In genomic region chr5:38889424-38889823, GRCh38 we compare ENCODE assay signal across 38 cellular contexts. TPM values are rescaled to one million over a fixed set of nuclear protein-coding genes. Genes with fewer than 3 reads are reported as not detected.
"Had no signal": no experiment of that assay in that cellular context is flagged by ENCODE, and none has a peak within 500 bp of the region (broad histone marks: within the 10 kb centered on the region; RNA-seq: fewer than 3 reads in every experiment).

No MANE protein-coding gene starts in this region.

- H3K36me3 ChIP-seq: breast epithelium, WERI-Rb-1 had no signal

- ATAC-seq: activated CD4-positive, alpha-beta T cell treated with anti-CD3 and anti-CD28 coated beads for 36 hours; activated CD4-positive, CD25-positive, alpha-beta regulatory T cell treated with anti-CD3 and anti-CD28 coated beads, Interleukin-2, amount 50 U/mL, for 24 hours; activated CD8-positive, alpha-beta T cell treated with anti-CD3 and anti-CD28 coated beads for 36 hours; activated naive CD4-positive, alpha-beta T cell treated with anti-CD3 and anti-CD28 coated beads, Interleukin-2, amount 50 U/mL, for 72 hours; activated T-cell treated with anti-CD3 and anti-CD28 coated beads, Interleukin-2, amount 50 U/mL, for 4 hours; activated T-cell treated with anti-CD3 and anti-CD28 coated beads, Interleukin-2, amount 50 U/mL, for 72 hours; activated T-helper 17 cell treated with anti-CD3 and anti-CD28 coated beads, Interleukin-2, amount 50 U/mL, for 72 hours; body of pancreas; WTC11 had no signal

- H3K4me3 ChIP-seq: adrenal gland, body of pancreas, breast epithelium had no signal

- H3K9me3 Mint-ChIP-seq: activated CD4-positive, alpha-beta T cell treated with anti-CD3 and anti-CD28 coated beads, Interleukin-2, amount 10 ng/mL, durations not matched to agents 7 days and 5 days; activated T-helper 1 cell treated with anti-CD3 and anti-CD28 coated beads, Interleukin-12 subunit alpha, Interleukin-12 subunit beta, Interleukin-2, Interleukin-4 antibody, amounts not matched to agents 30 ng/mL and 10 ng/mL and 1 ng/mL, durations not matched to agents 14 hours and 24 hours and 36 hours; T-helper 1 cell treated with Interleukin-12 subunit alpha and Interleukin-12 subunit beta and Interleukin-4 antibody, amounts not matched to agents 30 μg/mL and 1 μg/mL, for 36 hours; T-helper 2 cell treated with Interferon-gamma antibody and Interleukin-4, amounts not matched to agents 5 μg/mL and 100 μg/mL, for 36 hours had no signal

- FAIRE-seq: astrocyte had no signal

- H3K27ac Mint-ChIP-seq: activated CD4-positive, alpha-beta T cell treated with anti-CD3 and anti-CD28 coated beads for 36 hours; activated CD4-positive, alpha-beta T cell treated with anti-CD3 and anti-CD28 coated beads, Interleukin-2, amount 10 ng/mL, durations not matched to agents 7 days and 5 days; activated CD8-positive, alpha-beta T cell treated with anti-CD3 and anti-CD28 coated beads for 36 hours; activated naive CD4-positive, alpha-beta T cell treated with anti-CD3 and anti-CD28 coated beads for 36 hours; activated naive CD4-positive, alpha-beta T cell treated with anti-CD3 and anti-CD28 coated beads, Interleukin-2, amount 50 U/mL, for 72 hours; activated naive CD8-positive, alpha-beta T cell treated with anti-CD3 and anti-CD28 coated beads for 36 hours; activated T-cell treated with anti-CD3 and anti-CD28 coated beads, Interleukin-2, amount 50 U/mL, for 72 hours; activated T-helper 1 cell treated with anti-CD3 and anti-CD28 coated beads, Interleukin-12 subunit alpha, Interleukin-12 subunit beta, Interleukin-2, Interleukin-4 antibody, amounts not matched to agents 30 ng/mL and 10 ng/mL and 1 ng/mL, durations not matched to agents 14 hours and 24 hours and 36 hours; activated T-helper 17 cell treated with anti-CD3 and anti-CD28 coated beads, Interleukin-2, amount 50 U/mL, for 72 hours; T-helper 1 cell treated with Interleukin-12 subunit alpha and Interleukin-12 subunit beta and Interleukin-4 antibody, amounts not matched to agents 30 μg/mL and 1 μg/mL, for 36 hours; T-helper 2 cell treated with Interferon-gamma antibody and Interleukin-4, amounts not matched to agents 5 μg/mL and 100 μg/mL, for 36 hours; WTC11 had no signal

- H3K4me3 Mint-ChIP-seq: activated CD4-positive, alpha-beta T cell treated with anti-CD3 and anti-CD28 coated beads for 36 hours; activated CD4-positive, alpha-beta T cell treated with anti-CD3 and anti-CD28 coated beads, Interleukin-2, amount 10 ng/mL, durations not matched to agents 7 days and 5 days; activated CD8-positive, alpha-beta T cell treated with anti-CD3 and anti-CD28 coated beads for 36 hours; activated naive CD4-positive, alpha-beta T cell treated with anti-CD3 and anti-CD28 coated beads for 36 hours; activated naive CD8-positive, alpha-beta T cell treated with anti-CD3 and anti-CD28 coated beads for 36 hours; activated T-cell treated with anti-CD3 and anti-CD28 coated beads, Interleukin-2, amount 50 U/mL, for 4 hours; activated T-cell treated with anti-CD3 and anti-CD28 coated beads, Interleukin-2, amount 50 U/mL, for 72 hours; activated T-helper 1 cell treated with anti-CD3 and anti-CD28 coated beads, Interleukin-12 subunit alpha, Interleukin-12 subunit beta, Interleukin-2, Interleukin-4 antibody, amounts not matched to agents 30 ng/mL and 10 ng/mL and 1 ng/mL, durations not matched to agents 14 hours and 24 hours and 36 hours; activated T-helper 17 cell treated with anti-CD3 and anti-CD28 coated beads, Interleukin-2, amount 50 U/mL, for 72 hours; T-helper 1 cell treated with Interleukin-12 subunit alpha and Interleukin-12 subunit beta and Interleukin-4 antibody, amounts not matched to agents 30 μg/mL and 1 μg/mL, for 36 hours; T-helper 2 cell treated with Interferon-gamma antibody and Interleukin-4, amounts not matched to agents 5 μg/mL and 100 μg/mL, for 36 hours; WTC11 had no signal

- H3K4me1 ChIP-seq: adrenal gland, body of pancreas, breast epithelium had no signal

- H3K9me3 ChIP-seq: adrenal gland, body of pancreas, breast epithelium had no signal

- H3K27ac ChIP-seq: adrenal gland, body of pancreas, brain microvascular endothelial cell, breast epithelium, WERI-Rb-1 had no signal

- H3K36me3 Mint-ChIP-seq: activated naive CD8-positive, alpha-beta T cell treated with anti-CD3 and anti-CD28 coated beads for 36 hours; WTC11 had no signal

- H3K4me1 Mint-ChIP-seq: activated CD4-positive, alpha-beta T cell treated with anti-CD3 and anti-CD28 coated beads for 36 hours; activated CD4-positive, alpha-beta T cell treated with anti-CD3 and anti-CD28 coated beads, Interleukin-2, amount 10 ng/mL, durations not matched to agents 7 days and 5 days; activated naive CD8-positive, alpha-beta T cell treated with anti-CD3 and anti-CD28 coated beads for 36 hours; activated T-helper 17 cell treated with anti-CD3 and anti-CD28 coated beads, Interleukin-2, amount 50 U/mL, for 72 hours had no signal

- DNase-seq: activated CD4-positive, alpha-beta T cell treated with anti-CD3 and anti-CD28 coated beads for 1 hour; activated CD4-positive, alpha-beta T cell treated with anti-CD3 and anti-CD28 coated beads for 36 hours; activated CD4-positive, alpha-beta T cell treated with anti-CD3 and anti-CD28 coated beads for 48 hours; activated CD4-positive, alpha-beta T cell treated with anti-CD3 and anti-CD28 coated beads, Interleukin-2, amount 10 ng/mL, durations not matched to agents 7 days and 5 days; activated CD4-positive, alpha-beta T cell treated with anti-CD3 and anti-CD28 coated beads, Interleukin-2, amount 50 U/mL, for 48 hours; activated CD4-positive, CD25-positive, alpha-beta regulatory T cell; activated CD8-positive, alpha-beta memory T cell treated with anti-CD3 and anti-CD28 coated beads, Interleukin-2, amount 50 U/mL, for 4 hours; activated CD8-positive, alpha-beta T cell treated with anti-CD3 and anti-CD28 coated beads for 36 hours; activated effector memory CD4-positive, alpha-beta T cell treated with anti-CD3 and anti-CD28 coated beads, Interleukin-2, amount 50 U/mL, for 16 hours; activated gamma-delta T cell treated with Interleukin-2 at 50 U/mL for 16 hours; activated naive CD4-positive, alpha-beta T cell; activated naive CD4-positive, alpha-beta T cell treated with anti-CD3 and anti-CD28 coated beads for 36 hours; activated naive CD4-positive, alpha-beta T cell treated with anti-CD3 and anti-CD28 coated beads, Interleukin-2, amount 50 U/mL, for 16 hours; activated naive CD8-positive, alpha-beta T cell treated with anti-CD3 and anti-CD28 coated beads for 36 hours; activated T-cell treated with anti-CD3 and anti-CD28 coated beads for 4 hours; activated T-cell treated with anti-CD3 and anti-CD28 coated beads, Interleukin-2, amount 50 U/mL, for 1 hour; activated T-cell treated with anti-CD3 and anti-CD28 coated beads, Interleukin-2, amount 50 U/mL, for 4 hours; activated T-cell treated with anti-CD3 and anti-CD28 coated beads, Interleukin-2, amount 50 U/mL, for 72 hours; adrenal gland; amniotic stem cell; aorta; body of pancreas; brain microvascular endothelial cell; central memory CD4-positive, alpha-beta T cell; T-helper 1 cell; T-helper 2 cell; T-helper 9 cell; WERI-Rb-1 had no signal

RNA-seq across cellular contexts. Expression of gene OSMR, which starts 43.6 kb away (rescaled TPM):
- total RNA-seq: activated CD4-positive, alpha-beta T cell treated with anti-CD3 and anti-CD28 coated beads, Interleukin-2, amount 10 ng/mL, durations not matched to agents 7 days and 5 days; activated CD8-positive, alpha-beta memory T cell treated with anti-CD3 and anti-CD28 coated beads for 36 hours; activated CD8-positive, alpha-beta T cell treated with anti-CD3 and anti-CD28 coated beads for 36 hours; activated naive CD8-positive, alpha-beta T cell treated with anti-CD3 and anti-CD28 coated beads for 36 hours; activated T-helper 1 cell treated with anti-CD3 and anti-CD28 coated beads, Interleukin-12 subunit alpha, Interleukin-12 subunit beta, Interleukin-2, Interleukin-4 antibody, amounts not matched to agents 30 ng/mL and 10 ng/mL and 1 ng/mL, durations not matched to agents 14 hours and 24 hours and 36 hours had no signal
